ENCODE assay signal across 10 cellular contexts in genomic region chr1:143584508-143584907, GRCh38.
"Had no signal": no experiment of that assay in that cellular context is flagged by ENCODE, and none has a peak within 500 bp of the region (broad histone marks: within the 10 kb centered on the region; RNA-seq: fewer than 3 reads in every experiment).

No MANE protein-coding gene starts in this region.

- H3K27ac ChIP-seq: GM23248, HL-60 had no signal

- H3K9me3 ChIP-seq: HAP-1 had no signal

- H3K4me3 ChIP-seq: GM23248, HAP-1 had no signal

- ATAC-seq: HCT116 had no signal

- H3K36me3 ChIP-seq: HAP-1 had no signal

- H3K4me1 ChIP-seq: HAP-1 had no signal

- H2AFZ ChIP-seq: GM23248 had no signal

- DNase-seq: GM23248, GOT3, H7, HFFc6, IMR-90, KBM-7 had no signal

- FAIRE-seq: HTR-8/SVneo had no signal

- H3K9ac ChIP-seq: GM23248 had no signal
